ENCODE assay signal across 9 cellular contexts in genomic region chr3:126212629-126213375, GRCh38. TPM values are rescaled to one million over a fixed set of nuclear protein-coding genes. Genes with fewer than 3 reads are reported as not detected.
DNase-seq lines count a peak whose midpoint lies in the region; ATAC-seq lines count a peak whose summit lies in the region.
"Had no signal": no experiment of that assay in that cellular context is flagged by ENCODE, and none has a peak within 500 bp of the region (broad histone marks: within the 10 kb centered on the region; RNA-seq: fewer than 3 reads in every experiment).

No MANE protein-coding gene starts in this region.

- no peaks in the 10 kb centered on the region for H3K9me3 Mint-ChIP-seq in central memory CD8-positive, alpha-beta T cell
- no peaks in the 10 kb centered on the region for H3K9me3 Mint-ChIP-seq in stimulated activated naive B cell treated with anti-CD40 and anti-IgM and Interleukin-4, amounts not matched to agents 10 μg/mL and 1 μg/mL and 100 μg/mL, for 72 hours

- peaks cover 5% of the 10 kb centered on the region for H3K4me1 Mint-ChIP-seq in central memory CD8-positive, alpha-beta T cell
- peaks cover 10 to 16% of the 10 kb centered on the region in 2 donors for H3K4me1 Mint-ChIP-seq in stimulated activated naive B cell treated with anti-CD40 and anti-IgM and Interleukin-4, amounts not matched to agents 10 μg/mL and 1 μg/mL and 100 μg/mL, for 72 hours

- no peaks in the 10 kb centered on the region for H3K36me3 Mint-ChIP-seq in central memory CD8-positive, alpha-beta T cell (ENCODE audit: insufficient read depth)
- H3K36me3 Mint-ChIP-seq in stimulated activated naive B cell treated with anti-CD40 and anti-IgM and Interleukin-4, amounts not matched to agents 10 μg/mL and 1 μg/mL and 100 μg/mL, for 72 hours = no peaks in the 10 kb centered on the region

- peaks cover 98% of the 10 kb centered on the region for H3K27me3 Mint-ChIP-seq in central memory CD8-positive, alpha-beta T cell
- peaks cover 71 to 90% of the 10 kb centered on the region in 2 donors for H3K27me3 Mint-ChIP-seq in stimulated activated naive B cell treated with anti-CD40 and anti-IgM and Interleukin-4, amounts not matched to agents 10 μg/mL and 1 μg/mL and 100 μg/mL, for 72 hours

- no peak for ATAC-seq in central memory CD8-positive, alpha-beta T cell (replicated peaks; ENCODE audit: extremely low read depth, poor library complexity, severe bottlenecking)
- peak; percentile 48 to 56 for ATAC-seq in stimulated activated naive B cell treated with anti-CD40 and anti-IgM and Interleukin-4, amounts not matched to agents 10 μg/mL and 1 μg/mL and 100 μg/mL, for 72 hours (replicated peaks)
- ATAC-seq in GM21576 (IDR thresholded peaks at IDR 0.05; ENCODE audit: unreplicated experiment) = no peak

- no peak overlapping the region for H3K27ac Mint-ChIP-seq in central memory CD8-positive, alpha-beta T cell (ENCODE audit: low read depth)
- H3K27ac Mint-ChIP-seq in stimulated activated naive B cell treated with anti-CD40 and anti-IgM and Interleukin-4, amounts not matched to agents 10 μg/mL and 1 μg/mL and 100 μg/mL, for 72 hours = no peak overlapping the region

- peak overlapping the region; percentile 69 for H3K4me3 Mint-ChIP-seq in central memory CD8-positive, alpha-beta T cell
- peak overlapping the region; percentile 77 to 78 for H3K4me3 Mint-ChIP-seq in stimulated activated naive B cell treated with anti-CD40 and anti-IgM and Interleukin-4, amounts not matched to agents 10 μg/mL and 1 μg/mL and 100 μg/mL, for 72 hours

- in situ Hi-C loops in G401 (cut with HindIII; ENCODE audit: low sequenced_read_pairs) = no loop called here

- DNase-seq in G401 (ENCODE audit: low spot score) (peak; percentile 52), NCI-H1930 (lab: John Stamatoyannopoulos, UW) (peak; percentile 36 to 55), kidney tubule cell (ENCODE audit: low spot score) (peak; percentile 68), AML-193 (lab: John Stamatoyannopoulos, UW) (no peak)
- no peak for DNase-seq in central memory CD8-positive, alpha-beta T cell (ENCODE audit: low spot score in 2 of 2)
- DNase-seq in stimulated activated naive B cell treated with anti-CD40 and anti-IgM and Interleukin-4, amounts not matched to agents 10 μg/mL and 1 μg/mL and 100 μg/mL, for 72 hours = no peak
- no peak for DNase-seq in activated CD4-positive, alpha-beta T cell treated with anti-CD3 and anti-CD28 coated beads, Interleukin-2, amount 50 U/mL, for 1 hour

RNA-seq across cellular contexts. Expression of gene ALDH1L1, which starts 32.4 kb away (rescaled TPM):
- not detected in 2 replicates for total RNA-seq in G401 (2014; rRNA removed; shearing (Covaris generic))
- total RNA-seq: T-helper 1 cell treated with Interleukin-12 subunit alpha and Interleukin-12 subunit beta and Interleukin-4 antibody, amounts not matched to agents 30 ng/mL and 1 ng/mL, for 36 hours had no signal

Comparison
In these comparisons a context has a peak if more than half of its experiments do, and no peak if none do; other contexts are left out.
1. DNase-seq: peak in G401 (single experiment), NCI-H1930 (2 of 2) and kidney tubule cell (single experiment); none in central memory CD8-positive, alpha-beta T cell (0 of 2), stimulated activated naive B cell treated with anti-CD40 and anti-IgM and Interleukin-4, amounts not matched to agents 10 μg/mL and 1 μg/mL and 100 μg/mL, for 72 hours (single experiment), activated CD4-positive, alpha-beta T cell treated with anti-CD3 and anti-CD28 coated beads, Interleukin-2, amount 50 U/mL, for 1 hour (single experiment) and AML-193 (0 of 2).
2. ATAC-seq: peak in stimulated activated naive B cell treated with anti-CD40 and anti-IgM and Interleukin-4, amounts not matched to agents 10 μg/mL and 1 μg/mL and 100 μg/mL, for 72 hours (2 of 2); none in central memory CD8-positive, alpha-beta T cell (single experiment) and GM21576 (single experiment).